27 cellular contexts compared by ENCODE assay signal in genomic region chr3:174710622-174711021, GRCh38.
DNase-seq lines count a peak whose midpoint lies in the region; ATAC-seq and TF ChIP-seq lines count a peak whose summit lies in the region.
"Had no signal": no experiment of that assay in that cellular context is flagged by ENCODE, and none has a peak within 500 bp of the region (broad histone marks: within the 10 kb centered on the region; RNA-seq: fewer than 3 reads in every experiment).

No MANE protein-coding gene starts in this region.

- H3K4me1 ChIP-seq in GM23338 (ENCODE audit: insufficient read depth), result no peaks in the 10 kb centered on the region
- H3K4me1 ChIP-seq in fibroblast of lung (ENCODE audit: control insufficient read depth, extremely low read depth, insufficient read depth, low read length), result no peaks in the 10 kb centered on the region
- H3K4me1 ChIP-seq in left ventricle myocardium inferior, result no peaks in the 10 kb centered on the region

- no peak overlapping the region for H3K4me3 ChIP-seq in GM23338
- H3K4me3 ChIP-seq in fibroblast of lung (replicated peaks in 1 of 4; ENCODE audit: control extremely low read depth in 1 of 4, insufficient read depth in 1 of 4, low read depth in 3 of 4, low read length in 4 of 4), result no peak overlapping the region
- H3K4me3 ChIP-seq in left ventricle myocardium inferior, result no peak overlapping the region
- H3K4me3 ChIP-seq: K562, SK-N-MC had no signal

- H4K20me1 ChIP-seq in GM23338 (replicated peaks; ENCODE audit: insufficient read depth) (no peaks in the 10 kb centered on the region), fibroblast of lung (ENCODE audit: control insufficient read depth, extremely low read depth, insufficient read depth, low read length) (no peaks in the 10 kb centered on the region)

- no peak overlapping the region for H3K27ac ChIP-seq in GM23338 (ENCODE audit: low read depth)
- no peak overlapping the region for H3K27ac ChIP-seq in fibroblast of lung (ENCODE audit: insufficient read depth, low read length)
- H3K27ac ChIP-seq in left ventricle myocardium inferior (replicated peaks), result no peak overlapping the region
- H3K27ac ChIP-seq: SK-N-MC had no signal

- no peak overlapping the region for H3K9ac ChIP-seq in fibroblast of lung (ENCODE audit: insufficient read depth, low read length)

- peaks cover 7% of the 10 kb centered on the region; the same call in 2 of the 3 replicates for H3K36me3 Mint-ChIP-seq in GM23338 (ENCODE audit: low read depth)
- H3K36me3 Mint-ChIP-seq: activated CD4-positive, alpha-beta memory T cell treated with anti-CD3 and anti-CD28 coated beads for 36 hours; activated naive CD4-positive, alpha-beta T cell treated with anti-CD3 and anti-CD28 coated beads, Interleukin-2, amount 50 U/mL, for 24 hours; CD4-positive, alpha-beta memory T cell; natural killer cell had no signal

- peaks cover 9% of the 10 kb centered on the region; the same call in 2 of the 3 replicates for H3K9me3 Mint-ChIP-seq in GM23338
- H3K9me3 Mint-ChIP-seq: activated T-helper 17 cell treated with anti-CD3 and anti-CD28 coated beads, Interleukin-2, amount 50 U/mL, for 72 hours had no signal

- no peaks in the 10 kb centered on the region for H3F3A ChIP-seq in GM23338 (replicated peaks; ENCODE audit: low read depth)

- H2AFZ ChIP-seq in GM23338 (no peak overlapping the region), fibroblast of lung (ENCODE audit: low read length) (no peak overlapping the region)

- H3K4me2 ChIP-seq in GM23338, result no peak overlapping the region
- no peak overlapping the region for H3K4me2 ChIP-seq in fibroblast of lung (ENCODE audit: extremely low read depth, insufficient read depth, low read length)

- no peak overlapping the region for H3K27ac Mint-ChIP-seq in GM23338
- H3K27ac Mint-ChIP-seq: activated CD4-positive, alpha-beta memory T cell treated with anti-CD3 and anti-CD28 coated beads for 36 hours; activated naive CD4-positive, alpha-beta T cell treated with anti-CD3 and anti-CD28 coated beads, Interleukin-2, amount 50 U/mL, for 24 hours; activated T-helper 17 cell treated with anti-CD3 and anti-CD28 coated beads, Interleukin-2, amount 50 U/mL, for 72 hours; CD4-positive, alpha-beta memory T cell; natural killer cell; T-helper 17 cell had no signal

- intact Hi-C loops in left ventricle myocardium inferior (cut with micrococcal nuclease), result no loop called here

- no peaks in the 10 kb centered on the region for H3K9me3 ChIP-seq in fibroblast of lung (ENCODE audit: control insufficient read depth, insufficient read depth, low read depth, low read length)
- peaks cover 31% of the 10 kb centered on the region for H3K9me3 ChIP-seq in left ventricle myocardium inferior (replicated peaks)

- H3K27me3 Mint-ChIP-seq in GM23338 (ENCODE audit: insufficient read depth, low read depth, poor library complexity), result no peaks in the 10 kb centered on the region
- H3K27me3 Mint-ChIP-seq: activated CD4-positive, alpha-beta memory T cell treated with anti-CD3 and anti-CD28 coated beads for 36 hours; activated naive CD4-positive, alpha-beta T cell treated with anti-CD3 and anti-CD28 coated beads, Interleukin-2, amount 50 U/mL, for 24 hours; activated T-helper 17 cell treated with anti-CD3 and anti-CD28 coated beads, Interleukin-2, amount 50 U/mL, for 72 hours; CD4-positive, alpha-beta memory T cell; T-helper 17 cell had no signal

- no peaks in the 10 kb centered on the region for H3K4me1 Mint-ChIP-seq in GM23338
- H3K4me1 Mint-ChIP-seq: activated naive CD4-positive, alpha-beta T cell treated with anti-CD3 and anti-CD28 coated beads, Interleukin-2, amount 50 U/mL, for 24 hours; activated T-helper 17 cell treated with anti-CD3 and anti-CD28 coated beads, Interleukin-2, amount 50 U/mL, for 72 hours; CD4-positive, alpha-beta memory T cell; natural killer cell; T-helper 17 cell had no signal

- TF ChIP-seq CTCF in GM23338 (conservative IDR thresholded peaks at IDR 0.05; ENCODE audit: low read depth in 2 of 2), result no peak
- TF ChIP-seq CTCF in fibroblast of lung (conservative IDR thresholded peaks at IDR 0.05 in 1 of 2, IDR thresholded peaks at IDR 0.05 in 1 of 2; ENCODE audit: low read depth in 1 of 2, low read length in 2 of 2), result no peak
- no peak for TF ChIP-seq CTCF in left ventricle myocardium inferior (IDR thresholded peaks at IDR 0.05; ENCODE audit: borderline replicate concordance)

- H3K36me3 ChIP-seq in GM23338 (ENCODE audit: insufficient read depth), result no peaks in the 10 kb centered on the region
- H3K36me3 ChIP-seq in fibroblast of lung (ENCODE audit: control insufficient read depth, insufficient read depth, low read length), result no peaks in the 10 kb centered on the region
- no peaks in the 10 kb centered on the region for H3K36me3 ChIP-seq in left ventricle myocardium inferior

- DNase-seq in GM23338 (ENCODE audit: low spot score) (peak; percentile 27), amniotic epithelial cell (ENCODE audit: low read depth) (peak; percentile 16), fibroblast of lung (ENCODE audit: low read depth in 2 of 2) (peak; percentile 38 to 76), left ventricle myocardium inferior (no peak), dermis blood vessel endothelial cell (no peak), NCI-H774 (lab: John Stamatoyannopoulos, UW) (no peak)
- DNase-seq: activated CD4-positive, alpha-beta memory T cell treated with anti-CD3 and anti-CD28 coated beads for 36 hours; activated CD4-positive, CD25-positive, alpha-beta regulatory T cell treated with anti-CD3 and anti-CD28 coated beads, Interleukin-2, amount 50 U/mL, for 72 hours; activated CD8-positive, alpha-beta memory T cell treated with anti-CD3 and anti-CD28 coated beads, Interleukin-2, amount 50 U/mL, for 4 hours; aorta; CD4-positive, alpha-beta memory T cell; effector CD8-positive, alpha-beta T cell; H7; hypothalamus; islet precursor cell; natural killer cell; NCI-H1417 treated with DMSO at 0.1 percent for 48 hours; NCI-H2081 treated with DMSO at 0.1 percent for 48 hours; NCI-H345; occipital lobe; stimulated activated naive CD4-positive, alpha-beta T cell; T-helper 17 cell had no signal

- no peak overlapping the region for H3K4me3 Mint-ChIP-seq in GM23338
- H3K4me3 Mint-ChIP-seq: activated CD4-positive, alpha-beta memory T cell treated with anti-CD3 and anti-CD28 coated beads for 36 hours; activated naive CD4-positive, alpha-beta T cell treated with anti-CD3 and anti-CD28 coated beads, Interleukin-2, amount 50 U/mL, for 24 hours; activated T-helper 17 cell treated with anti-CD3 and anti-CD28 coated beads, Interleukin-2, amount 50 U/mL, for 72 hours; CD4-positive, alpha-beta memory T cell; natural killer cell; T-helper 17 cell had no signal

- ATAC-seq in GM23338 (no peak), GM18873 (IDR thresholded peaks at IDR 0.05; ENCODE audit: low FRiP score, unreplicated experiment) (no peak)
- ATAC-seq: activated T-helper 17 cell treated with anti-CD3 and anti-CD28 coated beads, Interleukin-2, amount 50 U/mL, for 72 hours; K562; natural killer cell; T-helper 17 cell had no signal

- H3K9me2 ChIP-seq in GM23338 (ENCODE audit: insufficient read depth), result no peaks in the 10 kb centered on the region

- H3K79me2 ChIP-seq in GM23338 (replicated peaks; ENCODE audit: insufficient read depth) (no peaks in the 10 kb centered on the region), fibroblast of lung (ENCODE audit: control insufficient read depth, insufficient read depth, low read length) (no peaks in the 10 kb centered on the region)

- no peaks in the 10 kb centered on the region for H3K27me3 ChIP-seq in GM23338 (ENCODE audit: insufficient read depth)
- no peaks in the 10 kb centered on the region for H3K27me3 ChIP-seq in fibroblast of lung (ENCODE audit: control insufficient read depth, insufficient read depth, low read length)
- H3K27me3 ChIP-seq in left ventricle myocardium inferior (ENCODE audit: low read depth), result no peaks in the 10 kb centered on the region

TF ChIP-seq in GM23338, 12 proteins besides CTCF, POLR2A, EP300 and RAD21 (continues in another document):
- TF ChIP-seq EZH2phosphoT487 (IDR thresholded peaks at IDR 0.05; ENCODE audit: unreplicated experiment) (no peak), ZNF114 (CRISPR knock-in tag; IDR thresholded peaks at IDR 0.05) (no peak), ZNF331 (CRISPR knock-in tag; IDR thresholded peaks at IDR 0.05; ENCODE audit: low read depth) (no peak), REST (IDR thresholded peaks at IDR 0.05; ENCODE audit: unreplicated experiment) (no peak), STAT1 (IDR thresholded peaks at IDR 0.05; ENCODE audit: unreplicated experiment) (no peak), CREB1 (CRISPR knock-in tag; IDR thresholded peaks at IDR 0.05; ENCODE audit: low read depth) (no peak), NANOG (IDR thresholded peaks at IDR 0.05; ENCODE audit: borderline replicate concordance) (no peak), POLR2AphosphoS5 (IDR thresholded peaks at IDR 0.05; ENCODE audit: low read depth) (no peak), JUNB (IDR thresholded peaks at IDR 0.05; ENCODE audit: unreplicated experiment) (no peak), EZH2 (IDR thresholded peaks at IDR 0.05; ENCODE audit: low read depth, unreplicated experiment) (no peak)

Comparison
In these comparisons a context has a peak if more than half of its experiments do, and no peak if none do; other contexts are left out.
1. DNase-seq: peak in GM23338 (single experiment), amniotic epithelial cell (single experiment) and fibroblast of lung (2 of 2); none in left ventricle myocardium inferior (single experiment), dermis blood vessel endothelial cell (single experiment) and NCI-H774 (single experiment).